ENCODE assay signal across 2 cellular contexts in the genomic region with DNA sequence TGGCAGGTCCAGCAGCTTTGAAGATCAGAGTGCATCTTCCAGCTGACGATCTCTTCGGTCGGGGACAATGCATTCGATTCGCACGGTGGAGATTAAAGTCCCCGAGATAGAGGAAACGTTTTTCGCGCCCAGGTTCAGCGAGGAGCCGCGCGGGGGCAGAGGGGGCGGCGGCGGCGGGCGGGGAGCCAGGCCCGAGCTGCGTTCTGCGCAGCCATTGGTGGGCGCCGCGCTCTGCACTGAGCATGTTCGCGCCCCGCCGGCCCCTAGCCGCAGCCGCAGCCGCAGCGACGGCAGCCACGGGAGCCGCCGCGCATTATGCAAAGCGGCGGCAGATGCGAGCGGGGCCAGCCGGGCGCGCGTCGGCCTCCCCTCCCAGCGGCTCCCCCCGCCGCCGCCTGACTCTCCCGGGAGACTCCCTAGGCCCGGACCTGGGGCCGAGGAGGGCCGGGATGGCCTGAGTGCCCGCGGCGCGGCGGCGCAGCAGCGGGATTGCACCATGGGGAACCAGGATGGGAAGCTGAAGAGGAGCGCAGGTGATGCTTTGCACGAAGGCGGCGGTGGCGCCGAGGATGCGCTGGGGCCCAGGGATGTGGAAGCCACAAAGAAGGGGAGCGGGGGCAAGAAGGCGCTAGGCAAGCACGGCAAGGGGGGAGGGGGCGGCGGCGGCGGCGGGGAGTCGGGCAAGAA.
TF ChIP-seq lines count a peak whose summit lies in the region.

FMN2 (plus strand) TSS at position 270 of the 687 bp plus-strand sequence; CDS start at position 497, 227 bp downstream.

TF ChIP-seq in A549, 52 proteins besides CTCF, POLR2A, EP300 and RAD21:
- TF ChIP-seq SMC3 (IDR thresholded peaks at IDR 0.05), result no peak
- TF ChIP-seq, protein P1, sequence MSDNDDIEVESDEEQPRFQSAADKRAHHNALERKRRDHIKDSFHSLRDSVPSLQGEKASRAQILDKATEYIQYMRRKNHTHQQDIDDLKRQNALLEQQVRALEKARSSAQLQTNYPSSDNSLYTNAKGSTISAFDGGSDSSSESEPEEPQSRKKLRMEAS (IDR thresholded peaks at IDR 0.05), result peak; percentile 68
- TF ChIP-seq ESRRA (IDR thresholded peaks at IDR 0.05; ENCODE audit: borderline replicate concordance, low read length), result no peak
- TF ChIP-seq ELK1 (IDR thresholded peaks at IDR 0.05; ENCODE audit: low read depth, low read length), result no peak
- no peak for TF ChIP-seq KDM1A (IDR thresholded peaks at IDR 0.05; ENCODE audit: low read depth)
- no peak for TF ChIP-seq TFCP2L1 (CRISPR knock-in tag; IDR thresholded peaks at IDR 0.05)
- no peak for TF ChIP-seq HEYL (CRISPR knock-in tag; IDR thresholded peaks at IDR 0.05)
- no peak for TF ChIP-seq FOSB (CRISPR knock-in tag; IDR thresholded peaks at IDR 0.05)
- TF ChIP-seq HOXA7 (CRISPR knock-in tag; IDR thresholded peaks at IDR 0.05), result no peak
- TF ChIP-seq CBX8 (IDR thresholded peaks at IDR 0.05), result no peak
- TF ChIP-seq ZSCAN20 (CRISPR knock-in tag; IDR thresholded peaks at IDR 0.05), result no peak
- no peak for TF ChIP-seq PBX3 (IDR thresholded peaks at IDR 0.05)
- TF ChIP-seq, protein P2, sequence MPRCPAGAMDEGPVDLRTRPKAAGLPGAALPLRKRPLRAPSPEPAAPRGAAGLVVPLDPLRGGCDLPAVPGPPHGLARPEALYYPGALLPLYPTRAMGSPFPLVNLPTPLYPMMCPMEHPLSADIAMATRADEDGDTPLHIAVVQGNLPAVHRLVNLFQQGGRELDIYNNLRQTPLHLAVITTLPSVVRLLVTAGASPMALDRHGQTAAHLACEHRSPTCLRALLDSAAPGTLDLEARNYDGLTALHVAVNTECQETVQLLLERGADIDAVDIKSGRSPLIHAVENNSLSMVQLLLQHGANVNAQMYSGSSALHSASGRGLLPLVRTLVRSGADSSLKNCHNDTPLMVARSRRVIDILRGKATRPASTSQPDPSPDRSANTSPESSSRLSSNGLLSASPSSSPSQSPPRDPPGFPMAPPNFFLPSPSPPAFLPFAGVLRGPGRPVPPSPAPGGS (IDR thresholded peaks at IDR 0.05), result 0 out of 3 replicates have a peak, but pooled peaks have one; percentile 27
- no peak for TF ChIP-seq RFX5 (IDR thresholded peaks at IDR 0.05)
- peak; percentile 59 for TF ChIP-seq PHF8 (IDR thresholded peaks at IDR 0.05; ENCODE audit: borderline replicate concordance, low read depth)
- no peak for TF ChIP-seq HDAC2 (IDR thresholded peaks at IDR 0.05)
- peak; percentile 32 to 40; a peak in 2 of 5 replicates for TF ChIP-seq JUN (IDR thresholded peaks at IDR 0.05)

TF ChIP-seq in H1, 55 proteins besides CTCF, POLR2A, EP300 and RAD21 (continues in another document):
- no peak for TF ChIP-seq CBX5 (IDR thresholded peaks at IDR 0.05; ENCODE audit: low read depth, low read length)
- no peak for TF ChIP-seq SP2 (IDR thresholded peaks at IDR 0.05; ENCODE audit: low read length)
- no peak for TF ChIP-seq CHD1 (IDR thresholded peaks at IDR 0.05; ENCODE audit: low read depth, low read length)
- TF ChIP-seq JUN (IDR thresholded peaks at IDR 0.05; ENCODE audit: low read depth, low read length), result no peak
- TF ChIP-seq KDM1A (IDR thresholded peaks at IDR 0.05; ENCODE audit: borderline replicate concordance, low read length), result peak; percentile 65
- no peak for TF ChIP-seq ATF3 (IDR thresholded peaks at IDR 0.05; ENCODE audit: insufficient read depth, low read depth, low read length)
- no peak for TF ChIP-seq SP4 (IDR thresholded peaks at IDR 0.05; ENCODE audit: low read length)
- TF ChIP-seq PHF8 (conservative IDR thresholded peaks at IDR 0.05; ENCODE audit: low read depth, low read length), result no peak; the same call in 1 of the 2 replicates
- TF ChIP-seq ASH2L (IDR thresholded peaks at IDR 0.05; ENCODE audit: low read length), result peak; percentile 89
- TF ChIP-seq KDM5A (IDR thresholded peaks at IDR 0.05; ENCODE audit: low read length), result no peak
- TF ChIP-seq, protein P3, sequence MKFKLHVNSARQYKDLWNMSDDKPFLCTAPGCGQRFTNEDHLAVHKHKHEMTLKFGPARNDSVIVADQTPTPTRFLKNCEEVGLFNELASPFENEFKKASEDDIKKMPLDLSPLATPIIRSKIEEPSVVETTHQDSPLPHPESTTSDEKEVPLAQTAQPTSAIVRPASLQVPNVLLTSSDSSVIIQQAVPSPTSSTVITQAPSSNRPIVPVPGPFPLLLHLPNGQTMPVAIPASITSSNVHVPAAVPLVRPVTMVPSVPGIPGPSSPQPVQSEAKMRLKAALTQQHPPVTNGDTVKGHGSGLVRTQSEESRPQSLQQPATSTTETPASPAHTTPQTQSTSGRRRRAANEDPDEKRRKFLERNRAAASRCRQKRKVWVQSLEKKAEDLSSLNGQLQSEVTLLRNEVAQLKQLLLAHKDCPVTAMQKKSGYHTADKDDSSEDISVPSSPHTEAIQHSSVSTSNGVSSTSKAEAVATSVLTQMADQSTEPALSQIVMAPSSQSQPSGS (IDR thresholded peaks at IDR 0.05; ENCODE audit: low read length), result no peak
- no peak for TF ChIP-seq GTF2F1 (IDR thresholded peaks at IDR 0.05; ENCODE audit: borderline replicate concordance, low read depth, low read length)
- no peak for TF ChIP-seq SAP30 (IDR thresholded peaks at IDR 0.05; ENCODE audit: insufficient read depth, insufficient replicate concordance, low read length)
- TF ChIP-seq EZH2 (IDR thresholded peaks at IDR 0.05; ENCODE audit: low read depth, low read length, severe bottlenecking), result no peak
- no peak for TF ChIP-seq TBP (IDR thresholded peaks at IDR 0.05; ENCODE audit: low read depth, low read length)
- TF ChIP-seq HDAC2 (IDR thresholded peaks at IDR 0.05; ENCODE audit: borderline replicate concordance in 1 of 2, low read depth in 2 of 2, low read length in 2 of 2), result peak in 1 of 2 experiments; percentile 6; a peak in 1 of 4 replicates
- TF ChIP-seq SUZ12 (IDR thresholded peaks at IDR 0.05; ENCODE audit: low read length), result no peak
- TF ChIP-seq USF2 (IDR thresholded peaks at IDR 0.05; ENCODE audit: low read length), result no peak
- TF ChIP-seq NRF1 (IDR thresholded peaks at IDR 0.05; ENCODE audit: low read depth, low read length), result no peak
- TF ChIP-seq TEAD4 (IDR thresholded peaks at IDR 0.05; ENCODE audit: low read depth, low read length), result no peak
- TF ChIP-seq TAF7 (optimal IDR thresholded peaks at IDR 0.05; ENCODE audit: borderline replicate concordance, low read depth, low read length), result no peak
- no peak for TF ChIP-seq TCF12 (IDR thresholded peaks at IDR 0.05; ENCODE audit: low read depth, low read length)
- no peak for TF ChIP-seq CEBPB (IDR thresholded peaks at IDR 0.05; ENCODE audit: low read depth, low read length)
- peak; percentile 57 for TF ChIP-seq TAF1 (IDR thresholded peaks at IDR 0.05; ENCODE audit: low read depth, low read length)
- no peak for TF ChIP-seq SIRT6 (IDR thresholded peaks at IDR 0.05; ENCODE audit: low read length)
- TF ChIP-seq, protein P1 (IDR thresholded peaks at IDR 0.05), result peak; percentile 41; the same call in 1 of the 2 replicates
- TF ChIP-seq BCL11A (IDR thresholded peaks at IDR 0.05; ENCODE audit: low read depth in 2 of 2, low read length in 2 of 2), result no peak
- TF ChIP-seq KDM4A (IDR thresholded peaks at IDR 0.05; ENCODE audit: low read depth, low read length, severe bottlenecking), result peak; percentile 75
- TF ChIP-seq CREB1 (IDR thresholded peaks at IDR 0.05), result no peak
- no peak for TF ChIP-seq SIN3A (conservative IDR thresholded peaks at IDR 0.05 in 1 of 2, IDR thresholded peaks at IDR 0.05 in 1 of 2; ENCODE audit: low read depth in 1 of 2, low read length in 2 of 2)
- no peak for TF ChIP-seq NANOG (IDR thresholded peaks at IDR 0.05; ENCODE audit: insufficient read depth, low read depth, low read length, poor library complexity, severe bottlenecking)
- TF ChIP-seq HDAC6 (IDR thresholded peaks at IDR 0.05; ENCODE audit: low read depth, low read length), result no peak
- no peak for TF ChIP-seq BRCA1 (IDR thresholded peaks at IDR 0.05; ENCODE audit: low read depth, low read length)
- no peak for TF ChIP-seq CBX8 (IDR thresholded peaks at IDR 0.05; ENCODE audit: borderline replicate concordance, low read depth, low read length)
- no peak for TF ChIP-seq RFX5 (IDR thresholded peaks at IDR 0.05; ENCODE audit: borderline replicate concordance, low read depth, low read length)
- no peak for TF ChIP-seq GABPA (IDR thresholded peaks at IDR 0.05; ENCODE audit: borderline replicate concordance, insufficient read depth, low read length)
- TF ChIP-seq POLR2AphosphoS5 (IDR thresholded peaks at IDR 0.05; ENCODE audit: low read depth, low read length), result no peak
- no peak for TF ChIP-seq BACH1 (IDR thresholded peaks at IDR 0.05; ENCODE audit: low read length)
- no peak for TF ChIP-seq CHD2 (IDR thresholded peaks at IDR 0.05; ENCODE audit: low read length)
- TF ChIP-seq MAFK (IDR thresholded peaks at IDR 0.05; ENCODE audit: low read depth, low read length), result no peak
- no peak for TF ChIP-seq POU5F1 (IDR thresholded peaks at IDR 0.05; ENCODE audit: low read depth, low read length)
- peak; percentile 12; the same call in 1 of the 2 replicates for TF ChIP-seq EGR1 (IDR thresholded peaks at IDR 0.05; ENCODE audit: borderline replicate concordance, low read depth, low read length)
- no peak for TF ChIP-seq JUND (IDR thresholded peaks at IDR 0.05; ENCODE audit: low read length)
- TF ChIP-seq RBBP5 (IDR thresholded peaks at IDR 0.05; ENCODE audit: borderline replicate concordance, low read depth, low read length), result peak; percentile 84; the same call in 1 of the 2 replicates
- TF ChIP-seq SRF (IDR thresholded peaks at IDR 0.05; ENCODE audit: low read depth, low read length), result no peak
- TF ChIP-seq RNF2 (IDR thresholded peaks at IDR 0.05; ENCODE audit: borderline replicate concordance, low read depth, low read length, missing control alignments, poor library complexity, severe bottlenecking), result no peak
- TF ChIP-seq SIX5 (IDR thresholded peaks at IDR 0.05; ENCODE audit: low read depth, low read length), result no peak
- 0 out of 2 replicates have a peak, but pooled peaks have one; percentile 22 for TF ChIP-seq YY1 (IDR thresholded peaks at IDR 0.05; ENCODE audit: low read depth, low read length)
- peak; percentile 42 for TF ChIP-seq CTBP2 (IDR thresholded peaks at IDR 0.05; ENCODE audit: borderline replicate concordance, insufficient read depth, insufficient read length, low read length)
- TF ChIP-seq SP1 (IDR thresholded peaks at IDR 0.05; ENCODE audit: low read depth, low read length), result no peak
- TF ChIP-seq RXRA (IDR thresholded peaks at IDR 0.05; ENCODE audit: insufficient read depth, low read depth, low read length), result no peak
- TF ChIP-seq E2F6 (IDR thresholded peaks at IDR 0.05), result peak; percentile 37
- no peak for TF ChIP-seq FOSL1 (IDR thresholded peaks at IDR 0.05; ENCODE audit: insufficient read depth, low read depth, low read length)
